Comparison of ENCODE assay signal across 1 cellular context in the genomic region with DNA sequence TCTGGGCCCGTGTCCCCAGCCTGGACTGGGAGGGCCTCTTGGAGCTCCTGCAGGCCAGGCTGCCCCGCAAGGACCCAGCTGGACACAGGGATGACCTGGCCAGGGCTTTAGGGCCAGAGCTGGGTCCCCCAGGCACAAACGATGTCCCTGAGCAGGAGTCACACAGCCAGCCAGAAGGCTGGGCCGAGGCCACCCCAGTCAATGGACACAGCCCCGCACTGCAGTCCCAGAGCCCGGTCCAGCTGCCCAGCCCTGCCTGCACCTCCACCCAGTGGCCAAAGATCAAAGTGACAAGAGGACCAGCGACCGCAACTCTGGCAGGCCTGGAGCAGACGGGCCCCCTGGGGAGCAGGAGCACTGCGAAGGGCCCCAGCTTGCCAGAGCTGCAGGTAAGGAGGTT.
TF ChIP-seq lines count a peak whose summit lies in the region.

No MANE protein-coding gene starts in this region.

TF ChIP-seq in HepG2, 621 proteins besides CTCF, POLR2A, EP300 and RAD21 (continued from another document and continues in another):
- TF ChIP-seq, protein P1, sequence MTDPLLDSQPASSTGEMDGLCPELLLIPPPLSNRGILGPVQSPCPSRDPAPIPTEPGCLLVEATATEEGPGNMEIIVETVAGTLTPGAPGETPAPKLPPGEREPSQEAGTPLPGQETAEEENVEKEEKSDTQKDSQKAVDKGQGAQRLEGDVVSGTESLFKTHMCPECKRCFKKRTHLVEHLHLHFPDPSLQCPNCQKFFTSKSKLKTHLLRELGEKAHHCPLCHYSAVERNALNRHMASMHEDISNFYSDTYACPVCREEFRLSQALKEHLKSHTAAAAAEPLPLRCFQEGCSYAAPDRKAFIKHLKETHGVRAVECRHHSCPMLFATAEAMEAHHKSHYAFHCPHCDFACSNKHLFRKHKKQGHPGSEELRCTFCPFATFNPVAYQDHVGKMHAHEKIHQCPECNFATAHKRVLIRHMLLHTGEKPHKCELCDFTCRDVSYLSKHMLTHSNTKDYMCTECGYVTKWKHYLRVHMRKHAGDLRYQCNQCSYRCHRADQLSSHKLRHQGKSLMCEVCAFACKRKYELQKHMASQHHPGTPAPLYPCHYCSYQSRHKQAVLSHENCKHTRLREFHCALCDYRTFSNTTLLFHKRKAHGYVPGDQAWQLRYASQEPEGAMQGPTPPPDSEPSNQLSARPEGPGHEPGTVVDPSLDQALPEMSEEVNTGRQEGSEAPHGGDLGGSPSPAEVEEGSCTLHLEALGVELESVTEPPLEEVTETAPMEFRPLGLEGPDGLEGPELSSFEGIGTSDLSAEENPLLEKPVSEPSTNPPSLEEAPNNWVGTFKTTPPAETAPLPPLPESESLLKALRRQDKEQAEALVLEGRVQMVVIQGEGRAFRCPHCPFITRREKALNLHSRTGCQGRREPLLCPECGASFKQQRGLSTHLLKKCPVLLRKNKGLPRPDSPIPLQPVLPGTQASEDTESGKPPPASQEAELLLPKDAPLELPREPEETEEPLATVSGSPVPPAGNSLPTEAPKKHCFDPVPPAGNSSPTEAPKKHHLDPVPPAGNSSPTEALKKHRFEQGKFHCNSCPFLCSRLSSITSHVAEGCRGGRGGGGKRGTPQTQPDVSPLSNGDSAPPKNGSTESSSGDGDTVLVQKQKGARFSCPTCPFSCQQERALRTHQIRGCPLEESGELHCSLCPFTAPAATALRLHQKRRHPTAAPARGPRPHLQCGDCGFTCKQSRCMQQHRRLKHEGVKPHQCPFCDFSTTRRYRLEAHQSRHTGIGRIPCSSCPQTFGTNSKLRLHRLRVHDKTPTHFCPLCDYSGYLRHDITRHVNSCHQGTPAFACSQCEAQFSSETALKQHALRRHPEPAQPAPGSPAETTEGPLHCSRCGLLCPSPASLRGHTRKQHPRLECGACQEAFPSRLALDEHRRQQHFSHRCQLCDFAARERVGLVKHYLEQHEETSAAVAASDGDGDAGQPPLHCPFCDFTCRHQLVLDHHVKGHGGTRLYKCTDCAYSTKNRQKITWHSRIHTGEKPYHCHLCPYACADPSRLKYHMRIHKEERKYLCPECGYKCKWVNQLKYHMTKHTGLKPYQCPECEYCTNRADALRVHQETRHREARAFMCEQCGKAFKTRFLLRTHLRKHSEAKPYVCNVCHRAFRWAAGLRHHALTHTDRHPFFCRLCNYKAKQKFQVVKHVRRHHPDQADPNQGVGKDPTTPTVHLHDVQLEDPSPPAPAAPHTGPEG (CRISPR knock-in tag; IDR thresholded peaks at IDR 0.05) = 0 out of 2 replicates have a peak, but pooled peaks have one; percentile 21
- TF ChIP-seq ZNF205 (CRISPR knock-in tag; IDR thresholded peaks at IDR 0.05) (0 out of 2 replicates have a peak, but pooled peaks have one; percentile 25), BRCA1 (CRISPR knock-in tag; IDR thresholded peaks at IDR 0.05) (0 out of 2 replicates have a peak, but pooled peaks have one; percentile 81), ZMYM3 (CRISPR knock-in tag; IDR thresholded peaks at IDR 0.05) (peak; percentile 66; the same call in 1 of the 2 replicates), XRCC5 (optimal IDR thresholded peaks at IDR 0.05; ENCODE audit: low read length) (peak; percentile 87), BCL6 (CRISPR knock-in tag; IDR thresholded peaks at IDR 0.05) (peak; percentile 34; the same call in 1 of the 2 replicates), TEAD3 (CRISPR knock-in tag; optimal IDR thresholded peaks at IDR 0.05; ENCODE audit: borderline replicate concordance) (peak; percentile 39), GATAD2A (CRISPR knock-in tag; IDR thresholded peaks at IDR 0.05) (peak; percentile 46), SIN3A (IDR thresholded peaks at IDR 0.05; ENCODE audit: borderline replicate concordance, low read depth, low read length) (peak; percentile 54; the same call in 1 of the 2 replicates), SSRP1 (CRISPR knock-in tag; IDR thresholded peaks at IDR 0.05) (no peak), MEIS2 (CRISPR knock-in tag; IDR thresholded peaks at IDR 0.05) (peak; percentile 73; the same call in 1 of the 2 replicates), POLR2G (IDR thresholded peaks at IDR 0.05; ENCODE audit: low read depth, low read length) (peak; percentile 38; the same call in 1 of the 2 replicates), ZNF770 (CRISPR knock-in tag; IDR thresholded peaks at IDR 0.05) (peak; percentile 20; the same call in 1 of the 2 replicates), ELF3 (CRISPR knock-in tag; IDR thresholded peaks at IDR 0.05) (0 out of 2 replicates have a peak, but pooled peaks have one; percentile 47), ZNF383 (CRISPR knock-in tag; IDR thresholded peaks at IDR 0.05; ENCODE audit: borderline replicate concordance) (no peak), LCORL (IDR thresholded peaks at IDR 0.05) (no peak), LCORL (CRISPR knock-in tag; IDR thresholded peaks at IDR 0.05) (peak; percentile 81), ZNF629 (CRISPR knock-in tag; conservative IDR thresholded peaks at IDR 0.05) (peak; percentile 44; the same call in 1 of the 2 replicates), ZNF556 (CRISPR knock-in tag; IDR thresholded peaks at IDR 0.05; ENCODE audit: borderline replicate concordance) (0 out of 2 replicates have a peak, but pooled peaks have one; percentile 56), HNRNPLL (IDR thresholded peaks at IDR 0.05; ENCODE audit: low read depth, low read length, poor library complexity, severe bottlenecking) (peak; percentile 37), HNF1B (CRISPR knock-in tag; IDR thresholded peaks at IDR 0.05) (peak; percentile 74; the same call in 1 of the 2 replicates), ZNF264 (CRISPR knock-in tag; IDR thresholded peaks at IDR 0.05) (0 out of 2 replicates have a peak, but pooled peaks have one; percentile 31), TCF7 (IDR thresholded peaks at IDR 0.05; ENCODE audit: low read depth) (peak; percentile 68; the same call in 1 of the 2 replicates), FIP1L1 (IDR thresholded peaks at IDR 0.05; ENCODE audit: borderline replicate concordance, insufficient read depth, low read depth, low read length) (no peak), SAP130 (CRISPR knock-in tag; IDR thresholded peaks at IDR 0.05; ENCODE audit: low read depth) (peak; percentile 70), CCDC6 (CRISPR knock-in tag; IDR thresholded peaks at IDR 0.05) (no peak), ZNF274 (CRISPR knock-in tag; IDR thresholded peaks at IDR 0.05) (peak; percentile 69), HDAC2 (CRISPR knock-in tag; IDR thresholded peaks at IDR 0.05) (0 out of 2 replicates have a peak, but pooled peaks have one; percentile 59), PHF20 (CRISPR knock-in tag; IDR thresholded peaks at IDR 0.05) (0 out of 2 replicates have a peak, but pooled peaks have one; percentile 8), HOXA5 (CRISPR knock-in tag; IDR thresholded peaks at IDR 0.05) (peak; percentile 65; the same call in 1 of the 2 replicates), KDM3A (CRISPR knock-in tag; IDR thresholded peaks at IDR 0.05; ENCODE audit: low read depth) (peak; percentile 64; the same call in 1 of the 2 replicates), RXRB (CRISPR knock-in tag; IDR thresholded peaks at IDR 0.05; ENCODE audit: borderline replicate concordance) (peak; percentile 55; the same call in 1 of the 2 replicates), ZNF670 (CRISPR knock-in tag; IDR thresholded peaks at IDR 0.05; ENCODE audit: borderline replicate concordance) (no peak), MYC (CRISPR knock-in tag; IDR thresholded peaks at IDR 0.05; ENCODE audit: borderline replicate concordance) (peak; percentile 24; the same call in 1 of the 2 replicates), THRA (CRISPR knock-in tag; IDR thresholded peaks at IDR 0.05; ENCODE audit: borderline replicate concordance) (peak; percentile 60; the same call in 1 of the 2 replicates)
- TF ChIP-seq, protein P2, sequence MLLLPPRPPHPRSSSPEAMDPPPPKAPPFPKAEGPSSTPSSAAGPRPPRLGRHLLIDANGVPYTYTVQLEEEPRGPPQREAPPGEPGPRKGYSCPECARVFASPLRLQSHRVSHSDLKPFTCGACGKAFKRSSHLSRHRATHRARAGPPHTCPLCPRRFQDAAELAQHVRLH (CRISPR knock-in tag; IDR thresholded peaks at IDR 0.05; ENCODE audit: borderline replicate concordance, low read depth) = 0 out of 2 replicates have a peak, but pooled peaks have one; percentile 64
- TF ChIP-seq, protein P3, sequence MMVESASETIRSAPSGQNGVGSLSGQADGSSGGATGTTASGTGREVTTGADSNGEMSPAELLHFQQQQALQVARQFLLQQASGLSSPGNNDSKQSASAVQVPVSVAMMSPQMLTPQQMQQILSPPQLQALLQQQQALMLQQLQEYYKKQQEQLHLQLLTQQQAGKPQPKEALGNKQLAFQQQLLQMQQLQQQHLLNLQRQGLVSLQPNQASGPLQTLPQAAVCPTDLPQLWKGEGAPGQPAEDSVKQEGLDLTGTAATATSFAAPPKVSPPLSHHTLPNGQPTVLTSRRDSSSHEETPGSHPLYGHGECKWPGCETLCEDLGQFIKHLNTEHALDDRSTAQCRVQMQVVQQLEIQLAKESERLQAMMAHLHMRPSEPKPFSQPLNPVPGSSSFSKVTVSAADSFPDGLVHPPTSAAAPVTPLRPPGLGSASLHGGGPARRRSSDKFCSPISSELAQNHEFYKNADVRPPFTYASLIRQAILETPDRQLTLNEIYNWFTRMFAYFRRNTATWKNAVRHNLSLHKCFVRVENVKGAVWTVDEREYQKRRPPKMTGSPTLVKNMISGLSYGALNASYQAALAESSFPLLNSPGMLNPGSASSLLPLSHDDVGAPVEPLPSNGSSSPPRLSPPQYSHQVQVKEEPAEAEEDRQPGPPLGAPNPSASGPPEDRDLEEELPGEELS (CRISPR knock-in tag; IDR thresholded peaks at IDR 0.05) = peak; percentile 41; the same call in 1 of the 2 replicates
- TF ChIP-seq, protein P4, sequence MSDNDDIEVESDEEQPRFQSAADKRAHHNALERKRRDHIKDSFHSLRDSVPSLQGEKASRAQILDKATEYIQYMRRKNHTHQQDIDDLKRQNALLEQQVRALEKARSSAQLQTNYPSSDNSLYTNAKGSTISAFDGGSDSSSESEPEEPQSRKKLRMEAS (IDR thresholded peaks at IDR 0.05) = peak; percentile 24; the same call in 1 of the 2 replicates
